14 cellular contexts compared by ENCODE assay signal in the genomic region with DNA sequence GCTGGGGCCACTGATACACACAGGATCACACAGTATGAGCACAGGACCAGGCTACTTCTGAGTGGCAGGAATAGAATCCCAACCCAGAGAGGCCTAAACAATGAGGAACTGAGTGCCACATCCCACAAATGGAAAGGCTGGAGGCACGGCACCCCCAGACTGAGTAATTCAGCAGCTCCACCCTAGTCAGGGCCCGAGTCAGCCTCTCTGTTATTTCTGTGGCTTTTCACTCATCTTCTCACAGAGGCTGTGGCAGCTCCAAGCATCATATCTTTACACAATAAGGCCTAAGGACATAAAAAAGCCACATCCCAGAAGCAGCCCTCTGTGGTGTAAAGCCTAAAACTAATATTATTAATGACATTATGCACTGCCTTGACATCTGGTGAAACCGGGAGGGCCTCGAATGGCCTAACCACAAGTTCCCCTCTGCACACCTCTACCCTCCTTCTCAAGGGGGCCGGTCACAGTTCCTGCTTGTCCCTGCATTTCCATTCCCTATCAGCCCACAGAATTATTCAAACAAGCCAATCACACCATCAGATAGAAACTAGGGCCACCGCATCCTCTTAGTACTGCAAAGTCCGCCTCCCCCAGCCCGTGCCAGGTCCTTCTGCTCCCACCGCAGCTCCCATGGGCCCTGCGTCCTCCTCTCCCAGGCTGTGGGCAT. TPM values are rescaled to one million over a fixed set of nuclear protein-coding genes. Genes with fewer than 3 reads are reported as not detected.
DNase-seq lines count a peak whose midpoint lies in the region; ATAC-seq and TF ChIP-seq lines count a peak whose summit lies in the region.
"Had no signal": no experiment of that assay in that cellular context is flagged by ENCODE, and none has a peak within 500 bp of the region (broad histone marks: within the 10 kb centered on the region; RNA-seq: fewer than 3 reads in every experiment).

No MANE protein-coding gene starts in this region.

- H3K27ac Mint-ChIP-seq in activated naive CD8-positive, alpha-beta T cell treated with anti-CD3 and anti-CD28 coated beads, Interleukin-2, amount 10 ng/mL, durations not matched to agents 7 days and 5 days = peak overlapping the region; percentile 17
- H3K27ac Mint-ChIP-seq in activated naive CD8-positive, alpha-beta T cell treated with anti-CD3 and anti-CD28 coated beads for 36 hours = no peak overlapping the region
- H3K27ac Mint-ChIP-seq: B cell, HFFc6 had no signal

- no peaks in the 10 kb centered on the region for H3K9me3 ChIP-seq in MM.1S (replicated peaks; ENCODE audit: insufficient read depth, low read length)
- no peaks in the 10 kb centered on the region for H3K9me3 ChIP-seq in upper lobe of right lung
- H3K9me3 ChIP-seq: right lobe of liver, thoracic aorta had no signal

- no peaks in the 10 kb centered on the region for H3K9me3 Mint-ChIP-seq in activated naive CD8-positive, alpha-beta T cell treated with anti-CD3 and anti-CD28 coated beads, Interleukin-2, amount 10 ng/mL, durations not matched to agents 7 days and 5 days
- no peaks in the 10 kb centered on the region for H3K9me3 Mint-ChIP-seq in activated naive CD8-positive, alpha-beta T cell treated with anti-CD3 and anti-CD28 coated beads for 36 hours
- H3K9me3 Mint-ChIP-seq: HFFc6 had no signal

- peak overlapping the region; percentile 6 for H3K4me3 Mint-ChIP-seq in activated naive CD8-positive, alpha-beta T cell treated with anti-CD3 and anti-CD28 coated beads, Interleukin-2, amount 10 ng/mL, durations not matched to agents 7 days and 5 days
- no peak overlapping the region for H3K4me3 Mint-ChIP-seq in activated naive CD8-positive, alpha-beta T cell treated with anti-CD3 and anti-CD28 coated beads for 36 hours
- H3K4me3 Mint-ChIP-seq: B cell, HFFc6 had no signal

- H3K4me2 ChIP-seq in MM.1S (ENCODE audit: low read depth, low read length) = peak overlapping the region; percentile 45; the same call in 1 of the 2 replicates

- no peak overlapping the region; the same call in 1 of the 2 replicates for H3K9ac ChIP-seq in MM.1S (ENCODE audit: low read length)

- no peak overlapping the region for H2AFZ ChIP-seq in MM.1S (ENCODE audit: low read length)

- H3K4me1 ChIP-seq in MM.1S (ENCODE audit: low read length) = peaks cover 34% of the 10 kb centered on the region
- no peaks in the 10 kb centered on the region for H3K4me1 ChIP-seq in upper lobe of right lung
- H3K4me1 ChIP-seq: right lobe of liver had no signal

- H3K27me3 ChIP-seq in MM.1S (replicated peaks; ENCODE audit: insufficient read depth, low read length) = no peaks in the 10 kb centered on the region
- peaks cover 2% of the 10 kb centered on the region for H3K27me3 ChIP-seq in upper lobe of right lung
- H3K27me3 ChIP-seq: right lobe of liver had no signal

- peaks cover 10% of the 10 kb centered on the region for H3F3A ChIP-seq in MM.1S (ENCODE audit: insufficient read depth, low read length)

- H3K27ac ChIP-seq in MM.1S (ENCODE audit: low read length) (peak overlapping the region; percentile 65; the same call in 1 of the 2 replicates), upper lobe of right lung (no peak overlapping the region)
- H3K27ac ChIP-seq: right lobe of liver, thoracic aorta had no signal

- H3K36me3 ChIP-seq in MM.1S (replicated peaks; ENCODE audit: insufficient read depth, low read length) (no peaks in the 10 kb centered on the region), upper lobe of right lung (no peaks in the 10 kb centered on the region)
- H3K36me3 ChIP-seq: right lobe of liver, thoracic aorta had no signal

- peaks cover 4% of the 10 kb centered on the region for H3K27me3 Mint-ChIP-seq in activated naive CD8-positive, alpha-beta T cell treated with anti-CD3 and anti-CD28 coated beads, Interleukin-2, amount 10 ng/mL, durations not matched to agents 7 days and 5 days
- H3K27me3 Mint-ChIP-seq in activated naive CD8-positive, alpha-beta T cell treated with anti-CD3 and anti-CD28 coated beads for 36 hours = no peaks in the 10 kb centered on the region

- POLR2A ChIA-PET in activated naive CD8-positive, alpha-beta T cell treated with anti-CD3 and anti-CD28 coated beads, Interleukin-2, amount 10 ng/mL, durations not matched to agents 7 days and 5 days (lab: Charles Lee) = no interaction called here

- no peaks in the 10 kb centered on the region for H3K36me3 Mint-ChIP-seq in activated naive CD8-positive, alpha-beta T cell treated with anti-CD3 and anti-CD28 coated beads, Interleukin-2, amount 10 ng/mL, durations not matched to agents 7 days and 5 days
- no peaks in the 10 kb centered on the region for H3K36me3 Mint-ChIP-seq in activated naive CD8-positive, alpha-beta T cell treated with anti-CD3 and anti-CD28 coated beads for 36 hours

- TF ChIP-seq CTCF in MM.1S (IDR thresholded peaks at IDR 0.05; ENCODE audit: low read length) (no peak), upper lobe of right lung (IDR thresholded peaks at IDR 0.05) (no peak)

- no peak for DNase-seq in activated naive CD8-positive, alpha-beta T cell treated with anti-CD3 and anti-CD28 coated beads, Interleukin-2, amount 10 ng/mL, durations not matched to agents 7 days and 5 days
- DNase-seq in activated naive CD8-positive, alpha-beta T cell treated with anti-CD3 and anti-CD28 coated beads for 36 hours = no peak
- DNase-seq in MM.1S (peak; percentile 67), upper lobe of right lung (peak; percentile 26)
- DNase-seq in activated effector memory CD4-positive, alpha-beta T cell treated with Interleukin-2 at 50 U/mL for 16 hours = no peak
- DNase-seq in activated naive CD4-positive, alpha-beta T cell treated with anti-CD3 and anti-CD28 coated beads, Interleukin-2, amount 50 U/mL, for 16 hours = no peak
- DNase-seq: HFFc6, NCI-H510A treated with DMSO at 0.1 percent for 48 hours had no signal

- no peaks in the 10 kb centered on the region for H3K9me2 ChIP-seq in MM.1S (replicated peaks; ENCODE audit: insufficient read depth, low read length)

- H3K4me3 ChIP-seq in MM.1S (ENCODE audit: low read length) = no peak overlapping the region
- no peak overlapping the region for H3K4me3 ChIP-seq in upper lobe of right lung
- H3K4me3 ChIP-seq: right lobe of liver, thoracic aorta had no signal

- no peaks in the 10 kb centered on the region for H4K20me1 ChIP-seq in MM.1S (ENCODE audit: insufficient read depth, low read length)

- H3K79me2 ChIP-seq in MM.1S (ENCODE audit: low read length) = no peaks in the 10 kb centered on the region

- H3K4me1 Mint-ChIP-seq in activated naive CD8-positive, alpha-beta T cell treated with anti-CD3 and anti-CD28 coated beads, Interleukin-2, amount 10 ng/mL, durations not matched to agents 7 days and 5 days = peaks cover 25% of the 10 kb centered on the region
- H3K4me1 Mint-ChIP-seq in activated naive CD8-positive, alpha-beta T cell treated with anti-CD3 and anti-CD28 coated beads for 36 hours = peaks cover 20% of the 10 kb centered on the region
- H3K4me1 Mint-ChIP-seq: B cell had no signal

- peak; percentile 31 for ATAC-seq in activated naive CD8-positive, alpha-beta T cell treated with anti-CD3 and anti-CD28 coated beads, Interleukin-2, amount 10 ng/mL, durations not matched to agents 7 days and 5 days (ENCODE audit: low read depth)
- ATAC-seq in HG02678 (IDR thresholded peaks at IDR 0.05; ENCODE audit: unreplicated experiment) (peak; percentile 87), upper lobe of right lung (peak; percentile 4), SK-N-SH treated with all-trans-retinoic acid at 6 μM for 48 hours (no peak)
- ATAC-seq: right lobe of liver had no signal

- intact Hi-C loops in upper lobe of right lung (cut with DNase I) = no loop called here

TF ChIP-seq in SK-N-SH treated with all-trans-retinoic acid at 6 μM for 48 hours, 23 proteins besides CTCF, POLR2A, EP300 and RAD21:
- TF ChIP-seq ZC3H10 (CRISPR knock-in tag; IDR thresholded peaks at IDR 0.05) = no peak
- TF ChIP-seq, protein P1, sequence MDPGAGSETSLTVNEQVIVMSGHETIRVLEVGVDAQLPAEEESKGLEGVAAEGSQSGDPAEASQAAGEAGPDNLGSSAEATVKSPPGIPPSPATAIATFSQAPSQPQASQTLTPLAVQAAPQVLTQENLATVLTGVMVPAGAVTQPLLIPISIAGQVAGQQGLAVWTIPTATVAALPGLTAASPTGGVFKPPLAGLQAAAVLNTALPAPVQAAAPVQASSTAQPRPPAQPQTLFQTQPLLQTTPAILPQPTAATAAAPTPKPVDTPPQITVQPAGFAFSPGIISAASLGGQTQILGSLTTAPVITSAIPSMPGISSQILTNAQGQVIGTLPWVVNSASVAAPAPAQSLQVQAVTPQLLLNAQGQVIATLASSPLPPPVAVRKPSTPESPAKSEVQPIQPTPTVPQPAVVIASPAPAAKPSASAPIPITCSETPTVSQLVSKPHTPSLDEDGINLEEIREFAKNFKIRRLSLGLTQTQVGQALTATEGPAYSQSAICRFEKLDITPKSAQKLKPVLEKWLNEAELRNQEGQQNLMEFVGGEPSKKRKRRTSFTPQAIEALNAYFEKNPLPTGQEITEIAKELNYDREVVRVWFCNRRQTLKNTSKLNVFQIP (CRISPR knock-in tag; IDR thresholded peaks at IDR 0.05; ENCODE audit: borderline replicate concordance, low read depth) = no peak
- no peak for TF ChIP-seq OSR1 (CRISPR knock-in tag; IDR thresholded peaks at IDR 0.05)
- no peak for TF ChIP-seq ZFP30 (CRISPR knock-in tag; IDR thresholded peaks at IDR 0.05)
- no peak for TF ChIP-seq SNAI2 (CRISPR knock-in tag; IDR thresholded peaks at IDR 0.05)
- TF ChIP-seq TCF4 (CRISPR knock-in tag; IDR thresholded peaks at IDR 0.05; ENCODE audit: borderline replicate concordance) = no peak
- TF ChIP-seq BACH2 (CRISPR knock-in tag; IDR thresholded peaks at IDR 0.05; ENCODE audit: borderline replicate concordance) = no peak
- TF ChIP-seq CSDC2 (CRISPR knock-in tag; IDR thresholded peaks at IDR 0.05) = no peak
- TF ChIP-seq, protein P2, sequence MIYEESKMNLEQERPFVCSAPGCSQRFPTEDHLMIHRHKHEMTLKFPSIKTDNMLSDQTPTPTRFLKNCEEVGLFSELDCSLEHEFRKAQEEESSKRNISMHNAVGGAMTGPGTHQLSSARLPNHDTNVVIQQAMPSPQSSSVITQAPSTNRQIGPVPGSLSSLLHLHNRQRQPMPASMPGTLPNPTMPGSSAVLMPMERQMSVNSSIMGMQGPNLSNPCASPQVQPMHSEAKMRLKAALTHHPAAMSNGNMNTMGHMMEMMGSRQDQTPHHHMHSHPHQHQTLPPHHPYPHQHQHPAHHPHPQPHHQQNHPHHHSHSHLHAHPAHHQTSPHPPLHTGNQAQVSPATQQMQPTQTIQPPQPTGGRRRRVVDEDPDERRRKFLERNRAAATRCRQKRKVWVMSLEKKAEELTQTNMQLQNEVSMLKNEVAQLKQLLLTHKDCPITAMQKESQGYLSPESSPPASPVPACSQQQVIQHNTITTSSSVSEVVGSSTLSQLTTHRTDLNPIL (CRISPR knock-in tag; IDR thresholded peaks at IDR 0.05; ENCODE audit: low read depth) = no peak
- no peak for TF ChIP-seq PPARA (CRISPR knock-in tag; IDR thresholded peaks at IDR 0.05; ENCODE audit: borderline replicate concordance)
- TF ChIP-seq RARB (CRISPR knock-in tag; IDR thresholded peaks at IDR 0.05) = no peak

RNA-seq across cellular contexts. Expression of a gene that starts 12.5 kb away (rescaled TPM):
- total RNA-seq in activated naive CD8-positive, alpha-beta T cell treated with anti-CD3 and anti-CD28 coated beads, Interleukin-2, amount 10 ng/mL, durations not matched to agents 7 days and 5 days = 100 to 1,000 TPM; 174 to 184 TPM
- 10 to 100 TPM; 50.8 to 52.9 TPM for total RNA-seq in activated naive CD8-positive, alpha-beta T cell treated with anti-CD3 and anti-CD28 coated beads for 36 hours
- total RNA-seq in upper lobe of right lung = 21.2 TPM
- total RNA-seq: dermis microvascular lymphatic vessel endothelial cell, HFFc6, thoracic aorta had no signal

Comparison
In these comparisons a context has a peak if more than half of its experiments do, and no peak if none do; other contexts are left out.
1. DNase-seq: peak in MM.1S (single experiment) and upper lobe of right lung (single experiment); none in activated naive CD8-positive, alpha-beta T cell treated with anti-CD3 and anti-CD28 coated beads, Interleukin-2, amount 10 ng/mL, durations not matched to agents 7 days and 5 days (single experiment), activated naive CD8-positive, alpha-beta T cell treated with anti-CD3 and anti-CD28 coated beads for 36 hours (single experiment), activated effector memory CD4-positive, alpha-beta T cell treated with Interleukin-2 at 50 U/mL for 16 hours (single experiment) and activated naive CD4-positive, alpha-beta T cell treated with anti-CD3 and anti-CD28 coated beads, Interleukin-2, amount 50 U/mL, for 16 hours (single experiment).